ENCODE assay signal across 23 cellular contexts in genomic region chr20:6999381-6999780, GRCh38.
"Had no signal": no experiment of that assay in that cellular context is flagged by ENCODE, and none has a peak within 500 bp of the region (broad histone marks: within the 10 kb centered on the region; RNA-seq: fewer than 3 reads in every experiment).

No MANE protein-coding gene starts in this region.

- ATAC-seq: left colon; mucosa of descending colon; naive thymus-derived CD4-positive, alpha-beta T cell; natural killer cell treated with Interleukin-12 subunit alpha and Interleukin-12 subunit beta and Interleukin-15 and Interleukin-18, amount 100 ng/mL, for 72 hours; pancreas; right cardiac atrium; sciatic nerve; stimulated activated naive B cell treated with anti-CD40 and anti-IgM and Interleukin-4, amounts not matched to agents 10 μg/mL and 1 μg/mL and 100 μg/mL, for 72 hours; stimulated activated naive CD8-positive, alpha-beta T cell treated with anti-CD3 and anti-CD28 coated beads, Interleukin-15, Interleukin-2, amounts not matched to agents 100 U/mL and 50 U/mL, for 24 hours had no signal

- DNase-seq: hippocampal formation; kidney; left colon; left ventricle myocardium inferior; midbrain; mucosa of descending colon; naive thymus-derived CD4-positive, alpha-beta T cell; pancreas; posterior cingulate gyrus; retina; right cardiac atrium; stimulated activated CD4-positive, alpha-beta T cell treated with anti-CD3 and anti-CD28 coated beads, Interleukin-12 subunit alpha, Interleukin-12 subunit beta, amount 100 ng/mL, for 4 hours; stimulated activated CD4-positive, alpha-beta T cell treated with anti-CD3 and anti-CD28 coated beads, Interleukin-15, amount 100 ng/mL, for 24 hours; stimulated activated CD4-positive, alpha-beta T cell treated with anti-CD3 and anti-CD28 coated beads, Interleukin-2, amount 100 ng/mL, for 24 hours; stimulated activated CD4-positive, alpha-beta T cell treated with anti-CD3 and anti-CD28 coated beads, Interleukin-4, amount 100 ng/mL, for 1 hour; stimulated activated naive B cell treated with anti-CD40 and anti-IgM and Interleukin-4, amounts not matched to agents 10 μg/mL and 1 μg/mL and 100 μg/mL, for 72 hours; stimulated activated naive CD8-positive, alpha-beta T cell treated with anti-CD3 and anti-CD28 coated beads, Interleukin-15, Interleukin-2, amounts not matched to agents 100 U/mL and 50 U/mL, for 24 hours; stomach; testis; thyroid gland; transverse colon had no signal
